Comparison of ENCODE assay signal across 19 cellular contexts in the genomic region with DNA sequence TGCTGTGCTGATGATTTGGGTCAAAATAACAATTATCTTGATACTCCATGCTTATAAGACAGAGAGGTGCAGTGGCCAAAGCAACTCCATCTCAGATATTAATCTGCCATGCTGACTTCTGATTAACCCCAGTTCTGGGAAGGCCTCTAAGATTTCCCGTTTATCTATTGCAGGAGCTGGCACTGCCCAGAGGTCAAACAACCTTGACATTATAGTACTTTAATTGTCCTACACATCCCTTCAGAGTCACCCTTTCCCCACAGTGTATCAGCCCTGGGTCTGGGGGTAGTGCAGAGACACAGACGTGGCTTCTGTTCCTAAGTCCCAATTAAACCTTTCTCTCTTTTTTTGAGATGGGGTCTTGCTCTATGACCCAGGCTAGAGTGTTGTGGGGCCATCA.
"Had no signal": no experiment of that assay in that cellular context is flagged by ENCODE, and none has a peak within 500 bp of the region (broad histone marks: within the 10 kb centered on the region; RNA-seq: fewer than 3 reads in every experiment).

No MANE protein-coding gene starts in this region.

- H3K9me3 Mint-ChIP-seq: naive thymus-derived CD4-positive, alpha-beta T cell had no signal

- H3K27ac Mint-ChIP-seq: naive thymus-derived CD4-positive, alpha-beta T cell had no signal

- DNase-seq: dermis blood vessel endothelial cell; dorsolateral prefrontal cortex; effector CD4-positive, alpha-beta T cell; effector memory CD4-positive, alpha-beta T cell; esophagus squamous epithelium; foreskin fibroblast; foreskin melanocyte; gastrocnemius medialis; glutamatergic neuron; head of caudate nucleus; heart right ventricle; hippocampal formation; left cardiac atrium; left lung; left ventricle myocardium superior; lower lobe of right lung; mesendoderm; midbrain; naive thymus-derived CD4-positive, alpha-beta T cell had no signal

- ATAC-seq: gastrocnemius medialis; left cardiac atrium; left lung; left ventricle myocardium superior; lower lobe of right lung; naive thymus-derived CD4-positive, alpha-beta T cell had no signal

- H3K4me3 Mint-ChIP-seq: naive thymus-derived CD4-positive, alpha-beta T cell had no signal
